17 cellular contexts compared by ENCODE assay signal in genomic region chr22:40670058-40670457, GRCh38. TPM values are rescaled to one million over a fixed set of nuclear protein-coding genes. Genes with fewer than 3 reads are reported as not detected.
"Had no signal": no experiment of that assay in that cellular context is flagged by ENCODE, and none has a peak within 500 bp of the region (broad histone marks: within the 10 kb centered on the region; RNA-seq: fewer than 3 reads in every experiment).

No MANE protein-coding gene starts in this region.

- H3K27me3 Mint-ChIP-seq: progenitor cell of endocrine pancreas had no signal

- DNase-seq: activated CD4-positive, alpha-beta T cell treated with anti-CD3 and anti-CD28 coated beads for 48 hours; activated naive CD4-positive, alpha-beta T cell; central memory CD4-positive, alpha-beta T cell; colonic mucosa; hippocampal formation; kidney; left lung; mesenchymal stem cell; occipital lobe; right lobe of liver; spleen; T-helper 2 cell; uterus had no signal

- H3K4me3 Mint-ChIP-seq: nephron had no signal

- H3K4me3 ChIP-seq: colonic mucosa, esophagus muscularis mucosa, left lung, right lobe of liver, spleen, thyroid gland, uterus had no signal

- H3K27me3 ChIP-seq: colonic mucosa, esophagus muscularis mucosa, left lung, right lobe of liver, spleen, thyroid gland, uterus had no signal

- H3K27ac ChIP-seq: left lung, thyroid gland, uterus had no signal

- H3K4me1 ChIP-seq: colonic mucosa, right lobe of liver had no signal

- H3K27ac Mint-ChIP-seq: progenitor cell of endocrine pancreas had no signal

- H3K9me3 ChIP-seq: colonic mucosa, esophagus muscularis mucosa, left lung, right lobe of liver, spleen, thyroid gland, uterus had no signal

- FAIRE-seq: kidney had no signal

- H3K36me3 ChIP-seq: colonic mucosa, esophagus muscularis mucosa, left lung, right lobe of liver, spleen, thyroid gland, uterus had no signal

RNA-seq across cellular contexts. Expression of gene MCHR1, which starts 9.2 kb away (rescaled TPM):
- total RNA-seq: kidney, thyroid gland had no signal
